Comparison of ENCODE assay signal across 8 cellular contexts in genomic region chr22:46035742-46036557, GRCh38. TPM values are rescaled to one million over a fixed set of nuclear protein-coding genes. Genes with fewer than 3 reads are reported as not detected.
DNase-seq lines count a peak whose midpoint lies in the region; ATAC-seq and TF ChIP-seq lines count a peak whose summit lies in the region.

No MANE protein-coding gene starts in this region.

- H3K27ac ChIP-seq in HUES64 (ENCODE audit: low read depth, low read length) (peak overlapping the region; percentile 63; the same call in 1 of the 2 replicates), mucosa of rectum (ENCODE audit: low read depth in 2 of 2, low read length in 2 of 2) (peak overlapping the region; percentile 96 to 98)

- H3K27me3 ChIP-seq in HUES64 (ENCODE audit: insufficient read depth, low read length) (no peaks in the 10 kb centered on the region), mucosa of rectum (ENCODE audit: control insufficient read depth in 2 of 2, insufficient read depth in 2 of 2, low read length in 2 of 2) (no peaks in the 10 kb centered on the region)

- no peaks in the 10 kb centered on the region for H3K36me3 ChIP-seq in HUES64 (ENCODE audit: insufficient read depth, low read length)
- no peaks in the 10 kb centered on the region for H3K36me3 ChIP-seq in mucosa of rectum (ENCODE audit: control insufficient read depth in 2 of 2, insufficient read depth in 2 of 2, low read length in 2 of 2)

- peak; percentile 86 for ATAC-seq in GM21515 (IDR thresholded peaks at IDR 0.05; ENCODE audit: unreplicated experiment)

- under 1% methylated on average over 84 of the region's 84 CpGs for WGBS in HUES64

- no peak for TF ChIP-seq CTCF in epithelial cell of proximal tubule (conservative IDR thresholded peaks at IDR 0.05; ENCODE audit: low read depth, low read length)

- H3K9me3 ChIP-seq in HUES64 (ENCODE audit: insufficient read depth, low read depth, low read length) (no peaks in the 10 kb centered on the region), mucosa of rectum (ENCODE audit: control insufficient read depth in 2 of 2, low read length in 2 of 2) (no peaks in the 10 kb centered on the region)

- H3K4me3 ChIP-seq in HUES64 (ENCODE audit: low read length) (peak overlapping the region; percentile 87), epithelial cell of proximal tubule (ENCODE audit: low read depth, low read length) (peak overlapping the region; percentile 93), mucosa of rectum (ENCODE audit: low read length in 2 of 2) (peak overlapping the region; percentile 85 to 91)

- DNase-seq in DMS153 (lab: John Stamatoyannopoulos, UW) (peak; percentile 97), OCI-M2 (lab: John Stamatoyannopoulos, UW; ENCODE audit: unreplicated experiment) (peak; percentile 63), epithelial cell of proximal tubule (ENCODE audit: low read depth) (peak; percentile 67)
- peak; percentile 100 for DNase-seq in activated T-cell treated with anti-CD3 and anti-CD28 coated beads, Interleukin-2, amount 50 U/mL, for 1 hour
- DNase-seq in stimulated activated CD8-positive, alpha-beta memory T cell treated with anti-CD3 and anti-CD28 coated beads, Interleukin-4, amount 100 ng/mL, for 24 hours (ENCODE audit: low read depth), result peak; percentile 100

- H3K4me1 ChIP-seq in HUES64 (ENCODE audit: insufficient read depth, low read length) (peaks cover 15% of the 10 kb centered on the region), mucosa of rectum (ENCODE audit: control insufficient read depth in 2 of 2, insufficient read depth in 2 of 2, low read length in 2 of 2) (peaks cover 9 to 17% of the 10 kb centered on the region in 2 donors)

- H3K9ac ChIP-seq in HUES64 (ENCODE audit: low read depth, low read length), result peak overlapping the region; percentile 80
- H3K9ac ChIP-seq in mucosa of rectum (ENCODE audit: low read depth in 1 of 2, low read length in 2 of 2), result peak overlapping the region; percentile 89 to 98

RNA-seq across cellular contexts. Expression of gene WNT7B, which starts 59.0 kb away (rescaled TPM):
- 0.80 TPM for polyA plus RNA-seq in HUES64 (2013, experiment 1 of 2)
- 1.5 TPM for polyA plus RNA-seq in HUES64 (2013, experiment 2 of 2)
- total RNA-seq in epithelial cell of proximal tubule, result 30.1 and 112 TPM in 2 replicates

Comparison
In these comparisons a context has a peak if more than half of its experiments do, and no peak if none do; other contexts are left out.
1. Peak in every context shown above with its lines: DNase-seq, ATAC-seq, H3K4me3 ChIP-seq and H3K27ac ChIP-seq.